1 cellular context compared by ENCODE assay signal in the genomic region with DNA sequence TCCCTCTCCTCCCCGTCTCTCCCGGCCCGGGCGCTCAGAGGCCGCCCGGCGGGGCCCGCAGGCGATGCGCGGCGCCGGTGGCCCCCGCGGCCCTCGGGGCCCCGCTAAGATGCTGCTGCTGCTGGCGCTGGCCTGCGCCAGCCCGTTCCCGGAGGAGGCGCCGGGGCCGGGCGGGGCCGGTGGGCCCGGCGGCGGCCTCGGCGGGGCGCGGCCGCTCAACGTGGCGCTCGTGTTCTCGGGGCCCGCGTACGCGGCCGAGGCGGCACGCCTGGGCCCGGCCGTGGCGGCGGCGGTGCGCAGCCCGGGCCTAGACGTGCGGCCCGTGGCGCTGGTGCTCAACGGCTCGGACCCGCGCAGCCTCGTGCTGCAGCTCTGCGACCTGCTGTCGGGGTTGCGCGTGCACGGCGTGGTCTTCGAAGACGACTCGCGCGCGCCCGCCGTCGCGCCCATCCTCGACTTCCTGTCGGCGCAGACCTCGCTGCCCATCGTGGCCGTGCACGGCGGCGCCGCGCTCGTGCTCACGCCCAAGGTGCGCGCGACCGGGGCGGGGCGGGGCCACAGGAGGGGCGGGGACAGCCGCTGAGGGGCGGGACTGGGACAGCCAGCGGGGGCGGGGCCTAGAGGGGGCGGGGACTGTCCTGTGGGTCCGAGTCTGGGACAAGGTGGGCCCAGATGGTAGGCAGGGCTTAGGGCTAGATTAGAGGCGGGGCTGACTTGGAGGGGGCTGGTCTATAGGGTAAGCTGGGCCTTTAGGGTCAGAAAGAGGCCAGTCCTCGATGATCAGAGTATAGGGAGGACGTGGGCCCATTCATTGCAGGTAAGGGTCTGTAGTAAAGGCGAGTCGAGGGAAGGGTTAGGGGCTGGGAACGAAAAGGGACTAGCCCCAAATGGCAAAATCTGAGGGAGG.
TF ChIP-seq lines count a peak whose summit lies in the region.

No MANE protein-coding gene starts in this region.

TF ChIP-seq in K562, 482 proteins besides CTCF, POLR2A, EP300 and RAD21 (continued from another document):
- TF ChIP-seq RB1 (IDR thresholded peaks at IDR 0.05; ENCODE audit: low read depth), result peak; percentile 91; the same call in 1 of the 2 replicates
- peak; percentile 85 for TF ChIP-seq POLR2G (IDR thresholded peaks at IDR 0.05; ENCODE audit: low read depth, low read length)
- TF ChIP-seq SMARCA4 (IDR thresholded peaks at IDR 0.05), result no peak
- TF ChIP-seq MAZ (CRISPR knock-in tag; conservative IDR thresholded peaks at IDR 0.05 in 1 of 2, IDR thresholded peaks at IDR 0.05 in 1 of 2), result peak; percentile 33 to 54; a peak in 3 of 4 replicates
- TF ChIP-seq RAD51 (IDR thresholded peaks at IDR 0.05; ENCODE audit: borderline replicate concordance, low read depth), result no peak
- peak; percentile 71 for TF ChIP-seq ZNF431 (CRISPR knock-in tag; IDR thresholded peaks at IDR 0.05)
- TF ChIP-seq CHD2 (IDR thresholded peaks at IDR 0.05; ENCODE audit: low read depth, low read length), result no peak
- peak; percentile 93 for TF ChIP-seq KDM5B (IDR thresholded peaks at IDR 0.05; ENCODE audit: insufficient replicate concordance, low read depth, low read length)
- TF ChIP-seq, protein P1, sequence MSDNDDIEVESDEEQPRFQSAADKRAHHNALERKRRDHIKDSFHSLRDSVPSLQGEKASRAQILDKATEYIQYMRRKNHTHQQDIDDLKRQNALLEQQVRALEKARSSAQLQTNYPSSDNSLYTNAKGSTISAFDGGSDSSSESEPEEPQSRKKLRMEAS (CRISPR knock-in tag; IDR thresholded peaks at IDR 0.05), result peak; percentile 97
- TF ChIP-seq EZH2 (IDR thresholded peaks at IDR 0.05; ENCODE audit: borderline replicate concordance, low read depth, low read length), result no peak
TF ChIP-seq in K562: peak in this region for 101.
